Comparison of ENCODE assay signal across 1 cellular context in the genomic region with DNA sequence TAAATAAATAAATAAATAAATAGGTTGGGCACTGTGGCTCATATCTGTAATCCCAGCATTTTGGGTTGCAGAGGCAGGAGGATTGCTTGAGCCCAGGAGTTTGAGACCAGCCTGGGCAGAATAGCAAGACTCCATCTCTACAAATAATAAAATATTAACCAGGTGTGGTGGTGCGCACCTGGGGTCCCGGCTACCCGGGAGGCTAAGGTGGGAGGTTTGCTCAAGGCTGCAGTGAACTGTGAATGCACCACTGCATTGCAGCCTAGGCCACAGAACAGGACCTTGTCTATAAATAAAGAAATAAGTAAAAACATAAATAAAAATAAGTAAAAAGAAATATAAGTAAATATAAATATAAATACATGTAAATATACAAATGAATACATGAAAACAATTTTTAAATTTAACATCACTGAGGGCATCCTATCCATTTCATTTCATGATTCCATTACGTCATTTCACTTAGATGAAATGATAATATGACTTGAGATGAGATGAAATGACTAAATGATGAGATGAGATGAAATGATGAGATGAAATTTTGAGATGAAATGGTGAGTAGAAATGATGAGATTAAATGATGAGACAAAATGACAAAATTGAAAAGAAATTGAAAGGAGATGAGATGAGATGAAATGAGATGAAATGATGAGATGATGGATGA.
TF ChIP-seq lines count a peak whose summit lies in the region.

No MANE protein-coding gene starts in this region.

TF ChIP-seq in HEK293, 187 proteins besides CTCF, POLR2A, EP300 and RAD21:
- TF ChIP-seq, protein P1, sequence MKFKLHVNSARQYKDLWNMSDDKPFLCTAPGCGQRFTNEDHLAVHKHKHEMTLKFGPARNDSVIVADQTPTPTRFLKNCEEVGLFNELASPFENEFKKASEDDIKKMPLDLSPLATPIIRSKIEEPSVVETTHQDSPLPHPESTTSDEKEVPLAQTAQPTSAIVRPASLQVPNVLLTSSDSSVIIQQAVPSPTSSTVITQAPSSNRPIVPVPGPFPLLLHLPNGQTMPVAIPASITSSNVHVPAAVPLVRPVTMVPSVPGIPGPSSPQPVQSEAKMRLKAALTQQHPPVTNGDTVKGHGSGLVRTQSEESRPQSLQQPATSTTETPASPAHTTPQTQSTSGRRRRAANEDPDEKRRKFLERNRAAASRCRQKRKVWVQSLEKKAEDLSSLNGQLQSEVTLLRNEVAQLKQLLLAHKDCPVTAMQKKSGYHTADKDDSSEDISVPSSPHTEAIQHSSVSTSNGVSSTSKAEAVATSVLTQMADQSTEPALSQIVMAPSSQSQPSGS (tag by site-specific recombination; IDR thresholded peaks at IDR 0.05; ENCODE audit: low read depth): peak; percentile 90
